ENCODE assay signal across 13 cellular contexts in the genomic region with DNA sequence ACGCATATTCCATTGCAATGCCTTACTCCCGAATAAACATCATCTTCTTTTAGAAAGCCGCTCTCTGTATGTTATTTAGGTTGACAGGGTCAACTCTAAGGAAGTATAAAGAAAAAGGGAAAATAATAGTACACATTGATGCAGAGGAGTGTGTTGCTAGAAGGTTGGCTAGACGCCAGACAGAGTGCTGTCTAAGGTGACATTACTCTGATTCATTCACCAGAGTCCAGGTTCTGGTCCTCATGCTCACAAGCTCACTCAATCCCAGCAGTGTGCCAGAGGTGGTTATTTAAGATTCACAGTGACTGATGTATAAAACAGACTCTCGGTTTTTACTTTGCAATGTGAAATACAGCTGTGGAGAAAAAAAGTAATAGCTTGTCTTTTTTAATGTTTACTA.
"Had no signal": no experiment of that assay in that cellular context is flagged by ENCODE, and none has a peak within 500 bp of the region (broad histone marks: within the 10 kb centered on the region; RNA-seq: fewer than 3 reads in every experiment).

No MANE protein-coding gene starts in this region.

- DNase-seq: activated CD4-positive, alpha-beta T cell treated with anti-CD3 and anti-CD28 coated beads for 48 hours; activated naive CD4-positive, alpha-beta T cell treated with Interleukin-2 at 50 U/mL for 16 hours; central memory CD4-positive, alpha-beta T cell; foreskin fibroblast; heart left ventricle; islet precursor cell; left ventricle myocardium inferior; mesendoderm; stimulated activated CD4-positive, alpha-beta T cell treated with anti-CD3 and anti-CD28 coated beads, Interleukin-4, amount 100 ng/mL, for 24 hours; stimulated activated naive CD8-positive, alpha-beta T cell treated with anti-CD3 and anti-CD28 coated beads, Interleukin-15, amount 100 ng/mL, for 72 hours; T-cell; testis; upper lobe of right lung had no signal

- H3K4me3 ChIP-seq: heart left ventricle, left ventricle myocardium inferior, testis, upper lobe of right lung had no signal
